In the genomic region with DNA sequence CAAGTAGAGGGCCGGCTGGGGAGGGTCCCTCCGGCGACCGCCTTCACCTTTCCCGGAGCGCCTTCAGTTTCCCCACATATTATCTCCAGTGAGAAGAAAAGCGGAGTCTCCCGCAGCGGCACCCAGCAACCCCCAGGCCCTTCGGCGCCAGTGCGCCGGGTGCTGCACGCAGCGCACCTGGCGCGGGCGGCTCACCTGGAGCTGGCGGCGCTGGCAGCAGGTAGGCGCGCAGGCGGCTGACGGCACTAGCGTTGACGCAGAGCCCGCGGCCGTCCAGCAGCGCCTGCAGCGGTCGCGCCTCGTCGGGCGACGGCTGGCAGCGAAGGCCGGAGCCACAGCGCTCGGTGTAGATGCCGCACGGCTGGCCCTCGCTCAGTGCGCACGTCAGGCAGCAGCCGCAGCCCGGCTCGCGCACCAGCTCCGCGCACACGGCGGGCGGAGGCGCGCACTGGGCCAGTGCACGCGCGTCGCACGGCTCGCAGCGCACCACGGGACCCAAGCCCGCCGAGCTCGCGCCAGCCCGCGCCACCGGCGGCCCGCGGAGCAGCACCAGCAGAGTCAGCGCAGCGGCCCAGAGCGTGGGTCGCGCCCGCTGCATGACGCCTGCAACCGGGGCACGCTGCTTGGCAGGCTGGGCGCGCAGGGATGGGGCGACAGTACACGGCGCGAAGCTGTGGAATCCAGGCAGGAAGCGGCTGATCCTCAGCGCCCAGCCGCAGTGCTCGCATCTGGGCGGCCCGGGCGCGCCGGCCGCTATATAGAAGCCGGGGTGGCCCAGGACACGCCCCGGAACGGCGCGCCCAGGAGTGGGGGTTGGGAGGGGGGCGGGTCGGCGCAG, we compare ENCODE assay signal across 8 cellular contexts. TPM values are rescaled to one million over a fixed set of nuclear protein-coding genes. Genes with fewer than 3 reads are reported as not detected.
DNase-seq lines count a peak whose midpoint lies in the region; ATAC-seq and TF ChIP-seq lines count a peak whose summit lies in the region.

A gene with protein sequence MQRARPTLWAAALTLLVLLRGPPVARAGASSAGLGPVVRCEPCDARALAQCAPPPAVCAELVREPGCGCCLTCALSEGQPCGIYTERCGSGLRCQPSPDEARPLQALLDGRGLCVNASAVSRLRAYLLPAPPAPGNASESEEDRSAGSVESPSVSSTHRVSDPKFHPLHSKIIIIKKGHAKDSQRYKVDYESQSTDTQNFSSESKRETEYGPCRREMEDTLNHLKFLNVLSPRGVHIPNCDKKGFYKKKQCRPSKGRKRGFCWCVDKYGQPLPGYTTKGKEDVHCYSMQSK (minus strand): TSS at position 730 of the 838 bp plus-strand sequence. CDS start 132 bp downstream, at position 598.

- peak within 1 kb of the TSS; percentile 84 for H3K27ac ChIP-seq in VCaP

- CTCF ChIA-PET in BJ (lab: Yijun Ruan, JAX), result interaction anchor here (0.8 to 10.5 kb wide), 18 partner anchors 14 to 1346 kb away, joined by 3 to 88 read pairs (median 6); partner anchors contain the start of gene IGFBP1

- ATAC-seq in esophagus mucosa, result peak; percentile 78

- peak within 1 kb of the TSS; percentile 75 for H3K4me3 ChIP-seq in BJ (ENCODE audit: low read depth, low read length)

- POLR2A ChIA-PET in BJ (lab: Charles Lee), result interaction anchor here (0.6 to 1.2 kb wide), 2 partner anchors 226 to 922 kb away, joined by 3 to 5 read pairs; no protein-coding TSS in a partner anchor

- DNase-seq in BJ (ENCODE audit: low read depth) (no peak), HK-2 (ENCODE audit: unreplicated experiment) (peak; percentile 81), mucosa of gallbladder (ENCODE audit: low spot score) (peak; percentile 54), ureter (ENCODE audit: low spot score) (no peak), putamen (ENCODE audit: low spot score) (no peak), SKM-1 (lab: John Stamatoyannopoulos, UW; ENCODE audit: unreplicated experiment) (no peak)

- peaks cover 13% of the 10 kb centered on the region for H3K36me3 ChIP-seq in BJ (ENCODE audit: control insufficient read depth, insufficient read depth, low read length)

- TF ChIP-seq CTCF in BJ (IDR thresholded peaks at IDR 0.05; ENCODE audit: insufficient read depth, low read depth, low read length), result no peak
- TF ChIP-seq CTCF in VCaP (conservative IDR thresholded peaks at IDR 0.05), result no peak

- H3K27me3 ChIP-seq in BJ (ENCODE audit: control insufficient read depth, insufficient read depth, low read length), result no peaks in the 10 kb centered on the region

RNA-seq across cellular contexts. Expression of the gene that starts here (rescaled TPM):
- 3,005 and 3,180 TPM in 2 replicates for polyA plus RNA-seq in BJ (2011; rRNA removed)
- polyA minus RNA-seq in BJ (2011; rRNA and poly(A)+ RNA removed), result 596 and 863 TPM in 2 replicates
- total RNA-seq in esophagus mucosa (7.9 TPM), mucosa of gallbladder (67.4 TPM), ureter (445 TPM)

Comparison
In these comparisons a context has a peak if more than half of its experiments do, and no peak if none do; other contexts are left out.
1. DNase-seq: peak in HK-2 (single experiment) and mucosa of gallbladder (single experiment); none in BJ (single experiment), ureter (single experiment), putamen (single experiment) and SKM-1 (single experiment).